In the genomic region with DNA sequence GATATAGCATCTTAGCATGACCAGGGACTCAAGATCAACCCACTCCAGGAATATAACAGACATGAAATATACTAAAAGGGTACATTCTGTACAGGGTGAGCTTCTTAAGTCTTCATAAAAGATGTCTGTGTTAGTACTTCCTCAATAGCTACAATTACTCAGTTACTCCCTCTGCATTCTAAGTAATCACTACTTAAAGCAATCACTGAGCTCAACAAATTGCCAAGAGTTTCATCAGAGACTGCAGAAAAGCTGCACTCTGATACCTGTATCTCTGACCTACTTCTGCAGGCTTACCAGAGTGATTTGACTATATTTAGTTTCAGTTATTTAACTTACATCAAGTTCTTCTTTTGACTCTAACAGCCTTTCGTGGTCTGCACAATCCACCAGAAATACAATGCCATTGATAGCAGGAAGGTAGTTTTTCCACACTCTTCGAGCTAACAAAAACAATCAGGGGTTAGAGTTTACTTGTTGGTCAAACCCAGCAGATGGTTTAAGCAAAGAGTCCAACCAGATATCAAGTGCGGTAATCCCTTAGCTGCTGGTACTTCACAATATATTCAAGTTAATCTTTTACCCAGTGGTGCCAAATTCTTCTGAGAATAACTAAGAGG, we compare ENCODE assay signal across 11 cellular contexts. TPM values are rescaled to one million over a fixed set of nuclear protein-coding genes. Genes with fewer than 3 reads are reported as not detected.
A peak's percentile ranks its signal among the peaks of the same experiment; 100 is the strongest.
DNase-seq lines count a peak whose midpoint lies in the region; ATAC-seq, FAIRE-seq and TF ChIP-seq lines count a peak whose summit lies in the region.
"Had no signal": no experiment of that assay in that cellular context is flagged by ENCODE, and none has a peak within 500 bp of the region (broad histone marks: within the 10 kb centered on the region; RNA-seq: fewer than 3 reads in every experiment).

No MANE protein-coding gene starts in this region.

- peaks cover 89% of the 10 kb centered on the region for H3K36me3 Mint-ChIP-seq in effector memory CD8-positive, alpha-beta T cell (ENCODE audit: insufficient read depth)

- no peaks in the 10 kb centered on the region for H3K9me3 ChIP-seq in GM23248 (ENCODE audit: low read depth)
- H3K9me3 ChIP-seq in suprapubic skin, result no peaks in the 10 kb centered on the region

- no peak overlapping the region for H3K4me3 ChIP-seq in GM23248
- H3K4me3 ChIP-seq in suprapubic skin, result no peak overlapping the region
- H3K4me3 ChIP-seq: neural progenitor cell had no signal

- H3K27ac Mint-ChIP-seq in effector memory CD8-positive, alpha-beta T cell, result peak overlapping the region; percentile 58 to 73
- H3K27ac Mint-ChIP-seq: neural progenitor cell had no signal

- no peaks in the 10 kb centered on the region for H3K9me2 ChIP-seq in GM23248 (ENCODE audit: insufficient read depth)

- peak; percentile 52 for DNase-seq in Caki2 (ENCODE audit: low read depth)
- no peak for DNase-seq in GM19239 (ENCODE audit: insufficient read length, low spot score)
- DNase-seq in effector memory CD8-positive, alpha-beta T cell, result no peak
- no peak for DNase-seq in GM23248
- DNase-seq in effector CD8-positive, alpha-beta T cell (lab: John Stamatoyannopoulos, UW), result no peak
- DNase-seq in pons (ENCODE audit: low spot score), result no peak
- no peak for DNase-seq in suprapubic skin (ENCODE audit: low spot score in 2 of 2)
- DNase-seq: DMS 273 treated with DMSO at 0.1 percent for 48 hours had no signal

- no peak for TF ChIP-seq POLR2A in suprapubic skin (IDR thresholded peaks at IDR 0.05)

- no peaks in the 10 kb centered on the region for H4K20me1 ChIP-seq in GM23248 (ENCODE audit: insufficient read depth)

- no peak overlapping the region for H3K4me3 Mint-ChIP-seq in effector memory CD8-positive, alpha-beta T cell
- H3K4me3 Mint-ChIP-seq: neural progenitor cell had no signal

- H3K9me3 Mint-ChIP-seq in effector memory CD8-positive, alpha-beta T cell, result no peaks in the 10 kb centered on the region
- H3K9me3 Mint-ChIP-seq: neural progenitor cell had no signal

- WGBS in GM23248 (ENCODE audit: low coverage in 1 of 2, low lambda C conversion rate in 2 of 2, missing lambda C conversion rate in 2 of 2), 2 experiments, result 97 to 98% methylated on average over 3 of the region's 3 CpGs
- 93% methylated on average over 3 of the region's 3 CpGs for WGBS in suprapubic skin

- H3K4me1 Mint-ChIP-seq in effector memory CD8-positive, alpha-beta T cell (ENCODE audit: low read depth in 2 of 2), result peaks cover 0 to 10% of the 10 kb centered on the region in 2 donors
- H3K4me1 Mint-ChIP-seq: neural progenitor cell had no signal

- FAIRE-seq in GM19239 (lab: Jason Lieb, UNC), result peak; percentile 91

- H3F3A ChIP-seq in GM23248 (ENCODE audit: insufficient read depth), result peaks cover 3% of the 10 kb centered on the region; the same call in 1 of the 2 replicates

- no peak for TF ChIP-seq CTCF in suprapubic skin (IDR thresholded peaks at IDR 0.05)

- H3K27ac ChIP-seq in GM23248, result no peak overlapping the region
- no peak overlapping the region for H3K27ac ChIP-seq in suprapubic skin
- H3K27ac ChIP-seq: neural progenitor cell had no signal

- H2AFZ ChIP-seq in GM23248, result no peak overlapping the region
- H2AFZ ChIP-seq: neural progenitor cell had no signal

- H3K27me3 Mint-ChIP-seq in effector memory CD8-positive, alpha-beta T cell, result no peaks in the 10 kb centered on the region

- in situ Hi-C loops in Caki2 (cut with HindIII; ENCODE audit: low pct_unique_long_range_greater_than_20kb, low sequenced_read_pairs), result no loop called here
- in situ Hi-C loops in GM23248 (cut with MboI), result no loop called here

- TF ChIP-seq EP300 in suprapubic skin (IDR thresholded peaks at IDR 0.05), result no peak

- H3K4me1 ChIP-seq in GM23248 (ENCODE audit: insufficient read depth) (0 out of 2 replicates have a peak, but pooled peaks cover 3% of the 10 kb centered on the region), suprapubic skin (no peaks in the 10 kb centered on the region)
- H3K4me1 ChIP-seq: neural progenitor cell had no signal

- H3K27me3 ChIP-seq in GM23248 (replicated peaks; ENCODE audit: insufficient read depth), result no peaks in the 10 kb centered on the region
- no peaks in the 10 kb centered on the region for H3K27me3 ChIP-seq in suprapubic skin
- H3K27me3 ChIP-seq: neural progenitor cell had no signal

- no peak overlapping the region for H3K9ac ChIP-seq in GM23248
- H3K9ac ChIP-seq: neural progenitor cell had no signal

- peaks cover 69% of the 10 kb centered on the region for H3K36me3 ChIP-seq in GM23248 (ENCODE audit: low read depth)
- H3K36me3 ChIP-seq in suprapubic skin, result peaks cover 87% of the 10 kb centered on the region

- no peaks in the 10 kb centered on the region for H3K79me2 ChIP-seq in GM23248 (ENCODE audit: insufficient read depth)

- H3K4me2 ChIP-seq in GM23248 (ENCODE audit: unreplicated experiment), result no peak overlapping the region
- H3K4me2 ChIP-seq: neural progenitor cell had no signal

- ATAC-seq in HG03460 (IDR thresholded peaks at IDR 0.05; ENCODE audit: unreplicated experiment), result peak; percentile 58
- no peak for ATAC-seq in effector memory CD8-positive, alpha-beta T cell (replicated peaks)
- ATAC-seq: HCT116 had no signal

RNA-seq across cellular contexts. Expression of a gene that starts 23.3 kb away (rescaled TPM):
- 23.6 and 46.7 TPM in 2 replicates for total RNA-seq in Caki2 (2014; rRNA removed; shearing (Covaris generic); ENCODE audit: low replicate concordance)
- total RNA-seq in GM23248 (2014; rRNA removed; shearing (Covaris generic)), result 40.7 and 57.2 TPM in 2 replicates
- 87.4 and 89.2 TPM in 2 replicates for polyA plus RNA-seq in GM23248 (2016; fragmentation: Nextera tagmentation; extraction: Ambion mirVana)
- total RNA-seq in suprapubic skin, result 10 to 100 TPM; 30.7 to 41.9 (median 34.9) TPM

RNA-seq across cellular contexts. Expression of a gene that starts 39.2 kb away (rescaled TPM):
- total RNA-seq in Caki2 (2014; rRNA removed; shearing (Covaris generic); ENCODE audit: low replicate concordance), result 9.1 and 9.5 TPM in 2 replicates
- 32.0 and 41.7 TPM in 2 replicates for total RNA-seq in GM23248 (2014; rRNA removed; shearing (Covaris generic))
- 19.3 and 19.7 TPM in 2 replicates for polyA plus RNA-seq in GM23248 (2016; fragmentation: Nextera tagmentation; extraction: Ambion mirVana)
- 10 to 100 TPM; 12.9 to 14.8 (median 13.8) TPM for total RNA-seq in suprapubic skin
